23 cellular contexts compared by ENCODE assay signal in genomic region chr6:157433678-157434081, GRCh38. TPM values are rescaled to one million over a fixed set of nuclear protein-coding genes. Genes with fewer than 3 reads are reported as not detected.
DNase-seq lines count a peak whose midpoint lies in the region; ATAC-seq, FAIRE-seq and TF ChIP-seq lines count a peak whose summit lies in the region.
"Had no signal": no experiment of that assay in that cellular context is flagged by ENCODE, and none has a peak within 500 bp of the region (broad histone marks: within the 10 kb centered on the region; RNA-seq: fewer than 3 reads in every experiment).

No MANE protein-coding gene starts in this region.

- H3K4me3 ChIP-seq in K562: no peak overlapping the region
- H3K4me3 ChIP-seq in heart left ventricle: no peak overlapping the region
- H3K4me3 ChIP-seq in HepG2 (replicated peaks in 1 of 3; ENCODE audit: insufficient read depth in 1 of 3, low read depth in 2 of 3, low read length in 3 of 3): no peak overlapping the region
- no peak overlapping the region for H3K4me3 ChIP-seq in MM.1S (ENCODE audit: low read length)
- H3K4me3 ChIP-seq: BLaER1, MG63 had no signal

- intact Hi-C loops in K562 (cut with micrococcal nuclease) (no loop called here), heart left ventricle (cut with DNase I) (loop anchor here in 4 of 10 donors (5.0 to 10.0 kb wide), 3 partner anchors 51 to 109 kb away; partner anchors contain the start of genes ZDHHC14 (in 3 of the 4) and TMEM242 (in 1 of the 4)), HepG2 (cut with micrococcal nuclease; ENCODE audit: unreplicated experiment) (loop anchor here (1.0 to 5.0 kb wide), 2 partner anchors 19 to 51 kb away; partner anchors contain the start of gene ZDHHC14)

- in situ Hi-C loops in K562 (cut with MboI): no loop called here
- in situ Hi-C loops in HepG2 (cut with HindIII; ENCODE audit: extremely low pct_ligation_motif_present, low pct_unique_long_range_greater_than_20kb): no loop called here

- peaks cover 4% of the 10 kb centered on the region for H3K9me1 ChIP-seq in K562 (ENCODE audit: control insufficient read depth, insufficient read depth, low read length)

- no peak overlapping the region for H2AFZ ChIP-seq in K562 (ENCODE audit: low read depth, low read length)
- no peak overlapping the region for H2AFZ ChIP-seq in HepG2 (ENCODE audit: low read length)
- H2AFZ ChIP-seq in MM.1S (ENCODE audit: low read length): no peak overlapping the region

- TF ChIP-seq CTCF in K562 (IDR thresholded peaks at IDR 0.05 in 2 of 3, conservative IDR thresholded peaks at IDR 0.05 in 1 of 3; ENCODE audit: insufficient read depth in 2 of 3, low read depth in 1 of 3, low read length in 3 of 3) (no peak), heart left ventricle (IDR thresholded peaks at IDR 0.05) (no peak), HepG2 (CRISPR knock-in tag; IDR thresholded peaks at IDR 0.05) (no peak), MM.1S (IDR thresholded peaks at IDR 0.05; ENCODE audit: low read length) (no peak)

- WGBS in K562 (ENCODE audit: insufficient coverage, low coverage, missing lambda C conversion rate): 27% methylated on average over 3 of the region's 3 CpGs
- WGBS in heart left ventricle, 4 donors: 9 to 41% (median 27%) methylated on average over 3 of the region's 3 CpGs
- WGBS in HepG2 (ENCODE audit: low lambda C conversion rate): 97% methylated on average over 3 of the region's 3 CpGs

- POLR2A ChIA-PET in K562 (lab: Yijun Ruan, JAX) (interaction anchor here (0.9 to 2.4 kb wide), 4 partner anchors 9 to 26 kb away, joined by 3 to 6 read pairs (median 4); no protein-coding TSS in a partner anchor), HepG2 (lab: Yijun Ruan, JAX) (interaction anchor here (2.0 to 2.1 kb wide), 2 partner anchors 9 to 97 kb away, joined by 11 to 13 read pairs; no protein-coding TSS in a partner anchor)

- 0 out of 2 replicates have a peak, but pooled peaks cover 6% of the 10 kb centered on the region for H4K20me1 ChIP-seq in K562 (replicated peaks; ENCODE audit: control insufficient read depth, insufficient read depth, low read length)
- no peaks in the 10 kb centered on the region for H4K20me1 ChIP-seq in HepG2 (ENCODE audit: insufficient read depth, low read length)
- H4K20me1 ChIP-seq in MM.1S (ENCODE audit: insufficient read depth, low read length): no peaks in the 10 kb centered on the region
- H4K20me1 ChIP-seq: BLaER1 had no signal

- CTCF ChIA-PET in K562 (lab: Yijun Ruan, JAX; ENCODE audit: low intra/inter-chr PET ratio) (no interaction called here), HepG2 (lab: Yijun Ruan, JAX; ENCODE audit: low intra/inter-chr PET ratio, low total read pairs) (no interaction called here)

- BruUV-seq in K562 (replicated peaks; lab: Mats Ljungman, UMichigan): no TSS peak
- BruUV-seq in HepG2 (replicated peaks; lab: Mats Ljungman, UMichigan): no TSS peak

- no peaks in the 10 kb centered on the region for H3K9me2 ChIP-seq in MM.1S (replicated peaks; ENCODE audit: insufficient read depth, low read length)

- H3K36me3 ChIP-seq in K562 (ENCODE audit: control insufficient read depth, insufficient read depth, low read length) (no peaks in the 10 kb centered on the region; the same call in 2 of the 3 replicates), heart left ventricle (no peaks in the 10 kb centered on the region), HepG2 (replicated peaks in 1 of 2; ENCODE audit: control insufficient read depth in 1 of 2, insufficient read depth in 2 of 2, low read length in 2 of 2) (no peaks in the 10 kb centered on the region), MM.1S (replicated peaks; ENCODE audit: insufficient read depth, low read length) (no peaks in the 10 kb centered on the region)
- H3K36me3 ChIP-seq: BLaER1, MG63 had no signal

- peak; percentile 52 for ATAC-seq in K562
- ATAC-seq in heart left ventricle: peak; percentile 45 to 80 (median 58)
- no peak for ATAC-seq in HepG2
- no peak for ATAC-seq in GM19467 (IDR thresholded peaks at IDR 0.05; ENCODE audit: unreplicated experiment)
- ATAC-seq in GM19395 (IDR thresholded peaks at IDR 0.05; ENCODE audit: unreplicated experiment): no peak
- ATAC-seq: SK-N-SH treated with all-trans-retinoic acid at 6 μM for 48 hours had no signal

- FAIRE-seq in K562 (lab: Jason Lieb, UNC): peak; percentile 73
- peak; percentile 32 for FAIRE-seq in HepG2 (lab: Jason Lieb, UNC)
- FAIRE-seq: GM12892, H54 had no signal

- peaks cover 16 to 22% of the 10 kb centered on the region in 2 experiments for H3K4me1 ChIP-seq in K562 (replicated peaks in 1 of 2; ENCODE audit: control insufficient read depth in 2 of 2, insufficient read depth in 2 of 2, low read length in 2 of 2)
- peaks cover 3 to 88% (median 55%) of the 10 kb centered on the region in 12 donors for H3K4me1 ChIP-seq in heart left ventricle
- peaks cover 29% of the 10 kb centered on the region for H3K4me1 ChIP-seq in HepG2 (ENCODE audit: insufficient read depth, low read length)
- H3K4me1 ChIP-seq in MM.1S (ENCODE audit: low read length): no peaks in the 10 kb centered on the region
- H3K4me1 ChIP-seq: BLaER1 had no signal

- TF ChIP-seq POLR2A in K562 (conservative IDR thresholded peaks at IDR 0.05) (no peak), heart left ventricle (IDR thresholded peaks at IDR 0.05) (no peak), HepG2 (IDR thresholded peaks at IDR 0.05; ENCODE audit: insufficient read depth in 1 of 2, low read depth in 2 of 2, low read length in 2 of 2) (no peak)

- H3F3A ChIP-seq in MM.1S (ENCODE audit: insufficient read depth, low read length): no peaks in the 10 kb centered on the region

- H3K4me2 ChIP-seq in K562 (ENCODE audit: insufficient read depth, low read length) (peak overlapping the region; percentile 11; the same call in 1 of the 2 replicates), HepG2 (ENCODE audit: low read depth, low read length) (no peak overlapping the region), MM.1S (ENCODE audit: low read depth, low read length) (no peak overlapping the region)
- H3K4me2 ChIP-seq: BLaER1 had no signal

- TF ChIP-seq EP300 in K562 (IDR thresholded peaks at IDR 0.05; ENCODE audit: low read length) (0 out of 2 replicates have a peak, but pooled peaks have one; percentile 28), HepG2 (IDR thresholded peaks at IDR 0.05; ENCODE audit: low read depth in 2 of 2, low read length in 2 of 2) (no peak), HepG2 (CRISPR knock-in tag; IDR thresholded peaks at IDR 0.05; ENCODE audit: borderline replicate concordance) (no peak)

- DNase-seq in K562 (ENCODE audit: extremely low read depth in 1 of 4, low spot score in 3 of 4) (peak in 1 of 4 experiments; percentile 50), heart left ventricle (peak in 4 of 5 donors; percentile 31 to 72 (median 50)), HepG2 (ENCODE audit: low spot score) (no peak), substantia nigra (lab: John Stamatoyannopoulos, UW) (peak in 1 of 49 donors; percentile 21), NCI-H1694 (lab: John Stamatoyannopoulos, UW) (no peak), MM.1S (no peak)
- DNase-seq: CD4-positive, alpha-beta memory T cell; EL; IMR-90; Kasumi-1; MG63; NCI-H1092; NCI-H2081 treated with DMSO at 0.1 percent for 48 hours; NCI-H510A; NCI-H748 treated with DMSO at 0.1 percent for 48 hours; NK-92 treated with Interleukin-12 subunit alpha and Interleukin-12 subunit beta, amount 100 ng/mL, for 24 hours; SIG-M5 had no signal

- H3K79me2 ChIP-seq in K562 (ENCODE audit: control insufficient read depth, insufficient read depth, low read length) (peaks cover 18% of the 10 kb centered on the region; the same call in 2 of the 3 replicates), HepG2 (ENCODE audit: insufficient read depth, low read length) (no peaks in the 10 kb centered on the region), MM.1S (ENCODE audit: low read length) (peaks cover 11% of the 10 kb centered on the region; the same call in 1 of the 2 replicates)

- no peaks in the 10 kb centered on the region for H3K27me3 ChIP-seq in K562 (ENCODE audit: control insufficient read depth in 2 of 2, insufficient read depth in 2 of 2, low read length in 2 of 2)
- no peaks in the 10 kb centered on the region for H3K27me3 ChIP-seq in heart left ventricle
- no peaks in the 10 kb centered on the region for H3K27me3 ChIP-seq in HepG2 (ENCODE audit: control insufficient read depth in 1 of 2, insufficient read depth in 2 of 2, low read length in 2 of 2)
- H3K27me3 ChIP-seq in MM.1S (replicated peaks; ENCODE audit: insufficient read depth, low read length): no peaks in the 10 kb centered on the region
- H3K27me3 ChIP-seq: BLaER1, MG63 had no signal

- H3K9ac ChIP-seq in K562 (ENCODE audit: insufficient read depth in 1 of 2, low read depth in 2 of 2, low read length in 2 of 2) (no peak overlapping the region), HepG2 (ENCODE audit: insufficient read depth, low read depth, low read length) (no peak overlapping the region), MM.1S (ENCODE audit: low read length) (no peak overlapping the region)
- H3K9ac ChIP-seq: BLaER1 had no signal

- TF ChIP-seq RAD21 in K562 (CRISPR knock-in tag; conservative IDR thresholded peaks at IDR 0.05 in 1 of 2, IDR thresholded peaks at IDR 0.05 in 1 of 2) (no peak), HepG2 (CRISPR knock-in tag; IDR thresholded peaks at IDR 0.05) (no peak)

- H3K27ac ChIP-seq in K562 (ENCODE audit: extremely low read depth, low read depth, low read length) (no peak overlapping the region), heart left ventricle (peak overlapping the region in 11 of 12 donors; percentile 22 to 81 (median 61)), HepG2 (ENCODE audit: extremely low read length, insufficient read depth, low read length) (no peak overlapping the region), substantia nigra (ENCODE audit: low read depth, low read length, poor library complexity, severe bottlenecking) (peak overlapping the region; percentile 26), MM.1S (ENCODE audit: low read length) (no peak overlapping the region)
- H3K27ac ChIP-seq: BLaER1 had no signal

- H3K9me3 ChIP-seq in K562 (replicated peaks; ENCODE audit: control insufficient read depth, insufficient read depth, low read depth, low read length): no peaks in the 10 kb centered on the region
- H3K9me3 ChIP-seq in heart left ventricle: no peaks in the 10 kb centered on the region
- no peaks in the 10 kb centered on the region for H3K9me3 ChIP-seq in HepG2 (ENCODE audit: low read length)
- no peaks in the 10 kb centered on the region for H3K9me3 ChIP-seq in MM.1S (replicated peaks; ENCODE audit: insufficient read depth, low read length)
- H3K9me3 ChIP-seq: BLaER1, MG63 had no signal

RNA-seq across cellular contexts. Expression of gene ZDHHC14, which starts 52.7 kb away (rescaled TPM):
- 37.6 and 49.9 TPM in 2 replicates for total RNA-seq in K562 (2011; cell fraction: chromatin; rRNA removed; ENCODE audit: low replicate concordance)
- 23.3 and 28.0 TPM in 2 replicates for total RNA-seq in K562 (2011; cell fraction: nucleolus; rRNA removed)
- total RNA-seq in K562 (2011; cell fraction: nucleoplasm; rRNA removed): 34.2 and 58.8 TPM in 2 replicates
- total RNA-seq in K562 (2014; rRNA removed) (17.2 and 20.6 TPM in 2 replicates), K562 (2014; rRNA removed; fragmentation: Illumina TruSeq; extraction: Trizol) (9.3 and 10.2 TPM in 2 replicates), K562 (2015; rRNA removed; fragmentation: Illumina TruSeq; extraction: Trizol) (12.1 and 13.8 TPM in 2 replicates), K562 (2021) (23.1 and 24.2 TPM in 2 replicates), heart left ventricle (10 to 100 TPM in 8 of 9 donors, 1 to 10 TPM in 1; 9.5 to 25.8 (median 19.8) TPM), HepG2 (2016; rRNA removed; fragmentation: Illumina TruSeq; extraction: Trizol) (2.4 and 3.7 TPM in 2 replicates)
- polyA plus RNA-seq in K562 (2011; rRNA removed) (6.1 and 9.4 TPM in 2 replicates), K562 (2014; fragmentation: Illumina TruSeq; extraction: Trizol) (15.3 and 21.4 TPM in 2 replicates), K562 (2014; fragmentation: Nextera tagmentation; extraction: Ambion mirVana) (under 1 TPM; 0.92 to 0.98 TPM), K562 (2014; rRNA removed) (13.5 and 19.4 TPM in 2 replicates), heart left ventricle (1 to 10 TPM; 7.0 to 7.4 TPM), HepG2 (2011; rRNA removed) (9.5 and 9.8 TPM in 2 replicates)
- polyA plus RNA-seq in K562 (2011; cell fraction: cytosol; rRNA removed): 5.7 and 25.9 TPM in 2 replicates
- polyA plus RNA-seq in K562 (2011; cell fraction: nucleus; rRNA removed): 9.8 and 25.2 TPM in 2 replicates
- 15.2 and 17.9 TPM in 2 replicates for polyA plus RNA-seq in K562 (2012)
- polyA minus RNA-seq in K562 (2011; rRNA and poly(A)+ RNA removed): 4.9 and 9.7 TPM in 2 replicates
- polyA minus RNA-seq in K562 (2011; cell fraction: cytosol; rRNA and poly(A)+ RNA removed): 5.5 and 9.4 TPM in 2 replicates
- polyA minus RNA-seq in K562 (2011; cell fraction: nucleus; rRNA and poly(A)+ RNA removed): 9.3 and 15.9 TPM in 2 replicates
- 0.71 and 1.2 TPM in 2 replicates for total RNA-seq in HepG2 (2016; cell fraction: cytosol; rRNA removed; fragmentation: Illumina TruSeq; extraction: Trizol; ENCODE audit: low read depth)
- 2.5 and 4.2 TPM in 2 replicates for total RNA-seq in HepG2 (2016; cell fraction: insoluble cytoplasmic fraction; rRNA removed; fragmentation: Illumina TruSeq; extraction: Trizol)
- total RNA-seq in HepG2 (2016; cell fraction: membrane; rRNA removed; fragmentation: Illumina TruSeq; extraction: Trizol): 2.2 and 2.8 TPM in 2 replicates
- 2.8 and 5.7 TPM in 2 replicates for total RNA-seq in HepG2 (2016; cell fraction: nucleus; rRNA removed; fragmentation: Illumina TruSeq; extraction: Trizol)
- polyA plus RNA-seq in HepG2 (2011; cell fraction: cytosol; rRNA removed): 8.8 and 10.7 TPM in 2 replicates
- 13.1 TPM in 2 replicates for polyA plus RNA-seq in HepG2 (2011; cell fraction: nucleus; rRNA removed)
- 8.9 and 17.1 TPM in 2 replicates for polyA plus RNA-seq in HepG2 (2012)
- polyA plus RNA-seq in HepG2 (2016; cell fraction: cytosol; fragmentation: Illumina TruSeq; extraction: Trizol; ENCODE audit: low read depth): 1.00 and 1.1 TPM in 2 replicates
- polyA plus RNA-seq in HepG2 (2016; cell fraction: insoluble cytoplasmic fraction; fragmentation: Illumina TruSeq; extraction: Trizol; ENCODE audit: low read depth): 4.4 and 5.2 TPM in 2 replicates
- polyA plus RNA-seq in HepG2 (2016; cell fraction: membrane; fragmentation: Illumina TruSeq; extraction: Trizol; ENCODE audit: low read depth): 2.5 and 3.0 TPM in 2 replicates
- polyA plus RNA-seq in HepG2 (2016; cell fraction: nucleus; fragmentation: Illumina TruSeq; extraction: Trizol; ENCODE audit: insufficient read depth, low read depth): 9.7 and 10.1 TPM in 2 replicates
- polyA minus RNA-seq in HepG2 (2011; rRNA and poly(A)+ RNA removed; ENCODE audit: low replicate concordance): 4.3 and 12.2 TPM in 2 replicates
- 6.2 and 7.4 TPM in 2 replicates for polyA minus RNA-seq in HepG2 (2011; cell fraction: cytosol; rRNA and poly(A)+ RNA removed)
- polyA minus RNA-seq in HepG2 (2011; cell fraction: nucleus; rRNA and poly(A)+ RNA removed): 13.1 and 17.1 TPM in 2 replicates

Comparison
In these comparisons a context has a peak if more than half of its experiments do, and no peak if none do; other contexts are left out.
1. ATAC-seq: peak in K562 (single experiment) and heart left ventricle (4 of 4); none in HepG2 (single experiment), GM19467 (single experiment) and GM19395 (single experiment).
2. DNase-seq: peak in heart left ventricle (4 of 5); none in HepG2 (single experiment), NCI-H1694 (single experiment) and MM.1S (single experiment).
3. H3K27ac ChIP-seq: peak in heart left ventricle (11 of 12) and substantia nigra (single experiment); none in K562 (single experiment), HepG2 (single experiment) and MM.1S (single experiment).
4. Of the 241 proteins assayed by ChIP-seq in both HepG2 and K562: peak only in HepG2: none; only in K562: BHLHE40, CREB3, DPF2, EP300, MEIS2, TFAP4 and 1 more; in both: none; in neither: 231; mixed calls (peak in some experiments, not most) for 3.